ENCODE assay signal across 8 cellular contexts in genomic region chrX:136954930-136955329, GRCh38.
DNase-seq lines count a peak whose midpoint lies in the region; ATAC-seq, FAIRE-seq and TF ChIP-seq lines count a peak whose summit lies in the region.

No MANE protein-coding gene starts in this region.

- peak; percentile 81 for FAIRE-seq in GM19239 (lab: Jason Lieb, UNC)

- TF ChIP-seq CTCF in AG09309 (IDR thresholded peaks at IDR 0.05; ENCODE audit: control insufficient read depth, insufficient read depth, low read depth, low read length, missing control alignments) (peak; percentile 51), foreskin fibroblast (IDR thresholded peaks at IDR 0.05; ENCODE audit: low read depth, low read length) (peak; percentile 31), uterus (IDR thresholded peaks at IDR 0.05) (peak; percentile 32 to 44 (median 39)), thyroid gland (IDR thresholded peaks at IDR 0.05) (peak in 3 of 6 experiments; percentile 35 to 41 (median 36))

- no peak for ATAC-seq in HG03520 (IDR thresholded peaks at IDR 0.05; ENCODE audit: unreplicated experiment)
- no peak for ATAC-seq in HG03196 (IDR thresholded peaks at IDR 0.05; ENCODE audit: unreplicated experiment)

- peak; percentile 7 for DNase-seq in AG09309 (ENCODE audit: low read depth)
- DNase-seq in GM19239 (ENCODE audit: insufficient read length, low spot score): no peak
- DNase-seq in RPMI7951 (ENCODE audit: low read depth): peak; percentile 13
- peak; percentile 11 to 48 for DNase-seq in foreskin fibroblast
- DNase-seq in uterus: no peak
- no peak for DNase-seq in thyroid gland

- H3K36me3 ChIP-seq in uterus (no peaks in the 10 kb centered on the region), thyroid gland (no peaks in the 10 kb centered on the region)

- H3K27ac ChIP-seq in uterus (no peak overlapping the region), thyroid gland (no peak overlapping the region)

- WGBS in thyroid gland, 2 donors: 12% methylated on average over 4 of the region's 4 CpGs

- intact Hi-C loops in uterus (cut with DNase I; ENCODE audit: low total_unique reads) (no loop called here), thyroid gland (cut with DNase I) (no loop called here)

- H3K27me3 ChIP-seq in uterus: no peaks in the 10 kb centered on the region
- H3K27me3 ChIP-seq in thyroid gland: no peaks in the 10 kb centered on the region

- no peak overlapping the region for H3K4me3 ChIP-seq in AG09309 (ENCODE audit: control insufficient read depth, low read depth, low read length)
- H3K4me3 ChIP-seq in foreskin fibroblast (ENCODE audit: low read depth in 1 of 2, low read length in 2 of 2): no peak overlapping the region
- H3K4me3 ChIP-seq in uterus: no peak overlapping the region
- no peak overlapping the region for H3K4me3 ChIP-seq in thyroid gland (replicated peaks in 1 of 3)

- H3K4me1 ChIP-seq in uterus: no peaks in the 10 kb centered on the region
- H3K4me1 ChIP-seq in thyroid gland: no peaks in the 10 kb centered on the region

- no peaks in the 10 kb centered on the region for H3K9me3 ChIP-seq in uterus
- H3K9me3 ChIP-seq in thyroid gland: no peaks in the 10 kb centered on the region

- TF ChIP-seq POLR2A in uterus (IDR thresholded peaks at IDR 0.05) (no peak), thyroid gland (IDR thresholded peaks at IDR 0.05) (no peak)

Comparison
In these comparisons a context has a peak if more than half of its experiments do, and no peak if none do; other contexts are left out.
1. DNase-seq: peak in AG09309 (single experiment), RPMI7951 (single experiment) and foreskin fibroblast (2 of 2); none in GM19239 (single experiment), uterus (0 of 2) and thyroid gland (0 of 2).